ENCODE assay signal across 2 cellular contexts in genomic region chr16:2782583-2783351, GRCh38.
TF ChIP-seq lines count a peak whose summit lies in the region.

No MANE protein-coding gene starts in this region.

TF ChIP-seq in HCT116, 20 proteins besides CTCF, POLR2A, EP300 and RAD21:
- TF ChIP-seq ZNF274 (IDR thresholded peaks at IDR 0.05; ENCODE audit: low read depth, low read length) (no peak), EZH2 (IDR thresholded peaks at IDR 0.05) (no peak), EZH2phosphoT487 (IDR thresholded peaks at IDR 0.05; ENCODE audit: borderline replicate concordance) (no peak), CEBPB (IDR thresholded peaks at IDR 0.05; ENCODE audit: low read depth) (no peak), SIN3A (IDR thresholded peaks at IDR 0.05; ENCODE audit: low read depth) (no peak), TCF7L2 (IDR thresholded peaks at IDR 0.05; ENCODE audit: borderline replicate concordance, extremely low read depth, insufficient read depth, insufficient read length) (no peak), YY1 (IDR thresholded peaks at IDR 0.05; ENCODE audit: extremely low read depth, insufficient replicate concordance, low read depth, low read length) (no peak), ZBTB33 (IDR thresholded peaks at IDR 0.05; ENCODE audit: extremely low read depth, insufficient replicate concordance, low read length) (no peak), POLR2AphosphoS5 (IDR thresholded peaks at IDR 0.05; ENCODE audit: low read depth, low read length) (no peak), EGR1 (IDR thresholded peaks at IDR 0.05; ENCODE audit: low read depth) (no peak), ELF1 (IDR thresholded peaks at IDR 0.05; ENCODE audit: borderline replicate concordance, low read depth) (no peak), CBX3 (IDR thresholded peaks at IDR 0.05; ENCODE audit: low read depth) (no peak), ATF3 (IDR thresholded peaks at IDR 0.05) (no peak), SP1 (IDR thresholded peaks at IDR 0.05; ENCODE audit: low read depth) (no peak), MAX (IDR thresholded peaks at IDR 0.05) (no peak), FOSL1 (IDR thresholded peaks at IDR 0.05; ENCODE audit: low read depth) (no peak), SRF (IDR thresholded peaks at IDR 0.05; ENCODE audit: low read depth) (no peak), REST (IDR thresholded peaks at IDR 0.05; ENCODE audit: low read depth) (no peak), ZFX (IDR thresholded peaks at IDR 0.05) (no peak), JUND (IDR thresholded peaks at IDR 0.05) (no peak)

TF ChIP-seq in K562, 482 proteins besides CTCF, POLR2A, EP300 and RAD21:
- TF ChIP-seq HNRNPK (IDR thresholded peaks at IDR 0.05; ENCODE audit: low read depth, low read length, poor library complexity, severe bottlenecking): no peak
- no peak for TF ChIP-seq SRSF1 (IDR thresholded peaks at IDR 0.05; ENCODE audit: low read depth, low read length)
- no peak for TF ChIP-seq MTA2 (IDR thresholded peaks at IDR 0.05; ENCODE audit: low read depth)
- no peak for TF ChIP-seq FOXA3 (CRISPR knock-in tag; conservative IDR thresholded peaks at IDR 0.05 in 1 of 2, IDR thresholded peaks at IDR 0.05 in 1 of 2)
- no peak for TF ChIP-seq E2F6 (IDR thresholded peaks at IDR 0.05; ENCODE audit: borderline replicate concordance in 1 of 2, extremely low read depth in 1 of 2, insufficient read depth in 1 of 2, insufficient read length in 1 of 2, low read depth in 1 of 2, low read length in 1 of 2, poor library complexity in 1 of 2, severe bottlenecking in 1 of 2)
- no peak for TF ChIP-seq CHAMP1 (IDR thresholded peaks at IDR 0.05)
- TF ChIP-seq ZBTB8A (IDR thresholded peaks at IDR 0.05; ENCODE audit: partially characterized antibody): no peak
- peak; percentile 51 for TF ChIP-seq RBM25 (IDR thresholded peaks at IDR 0.05; ENCODE audit: low read depth, low read length, severe bottlenecking)
- no peak for TF ChIP-seq ERF (CRISPR knock-in tag; IDR thresholded peaks at IDR 0.05)
- TF ChIP-seq KDM1A (IDR thresholded peaks at IDR 0.05): 0 out of 4 replicates have a peak, but pooled peaks of 1 of the 2 experiments have one; percentile 14
- peak; percentile 30; the same call in 1 of the 2 replicates for TF ChIP-seq BCOR (IDR thresholded peaks at IDR 0.05)
